Comparison of ENCODE assay signal across 8 cellular contexts in the genomic region with DNA sequence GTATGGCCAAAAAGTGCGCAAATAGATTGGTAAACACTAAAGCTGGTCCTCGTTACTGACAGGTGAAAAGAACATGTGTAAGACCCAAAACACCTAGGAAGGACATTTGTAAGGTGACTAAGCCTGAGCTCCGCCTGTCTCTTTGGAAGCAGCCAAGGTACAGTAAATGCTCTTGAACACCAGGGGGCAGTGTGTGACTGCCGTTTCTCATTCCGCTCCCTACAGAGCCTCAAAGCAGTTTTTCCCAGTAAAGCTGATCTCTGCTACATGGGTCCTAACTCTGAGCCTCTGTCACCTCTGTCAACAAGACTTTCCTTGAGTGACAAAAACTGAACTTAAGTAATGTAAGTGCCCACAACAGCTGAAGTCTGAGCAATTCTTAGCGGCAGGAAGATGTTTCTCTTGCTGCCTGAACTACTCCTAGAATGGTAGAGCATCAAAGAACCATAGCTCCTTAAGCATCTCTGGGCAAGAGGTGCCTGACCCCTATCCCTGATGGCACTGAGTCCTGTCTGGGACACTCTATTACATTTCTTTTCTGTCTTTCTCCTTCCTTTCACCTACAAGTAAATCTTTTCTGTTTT.
DNase-seq lines count a peak whose midpoint lies in the region; ATAC-seq lines count a peak whose summit lies in the region.

No MANE protein-coding gene starts in this region.

- H3K36me3 Mint-ChIP-seq in activated CD8-positive, alpha-beta memory T cell treated with anti-CD3 and anti-CD28 coated beads, Interleukin-2, amount 10 ng/mL, durations not matched to agents 7 days and 5 days: no peaks in the 10 kb centered on the region
- H3K36me3 Mint-ChIP-seq in naive thymus-derived CD8-positive, alpha-beta T cell: no peaks in the 10 kb centered on the region

- H3K4me1 Mint-ChIP-seq in activated CD8-positive, alpha-beta memory T cell treated with anti-CD3 and anti-CD28 coated beads, Interleukin-2, amount 10 ng/mL, durations not matched to agents 7 days and 5 days: peaks cover 9% of the 10 kb centered on the region
- H3K4me1 Mint-ChIP-seq in naive thymus-derived CD8-positive, alpha-beta T cell: peaks cover 5 to 24% (median 17%) of the 10 kb centered on the region in 4 donors

- no peaks in the 10 kb centered on the region for H3K9me3 Mint-ChIP-seq in activated CD8-positive, alpha-beta memory T cell treated with anti-CD3 and anti-CD28 coated beads, Interleukin-2, amount 10 ng/mL, durations not matched to agents 7 days and 5 days (ENCODE audit: low read depth)
- no peaks in the 10 kb centered on the region for H3K9me3 Mint-ChIP-seq in naive thymus-derived CD8-positive, alpha-beta T cell

- no peak overlapping the region for H3K27ac Mint-ChIP-seq in activated CD8-positive, alpha-beta memory T cell treated with anti-CD3 and anti-CD28 coated beads, Interleukin-2, amount 10 ng/mL, durations not matched to agents 7 days and 5 days
- H3K27ac Mint-ChIP-seq in naive thymus-derived CD8-positive, alpha-beta T cell: peak overlapping the region in 1 of 10 donors; percentile 50

- ATAC-seq in GM19452 (IDR thresholded peaks at IDR 0.05; ENCODE audit: unreplicated experiment) (peak; percentile 79), HG03457 (IDR thresholded peaks at IDR 0.05; ENCODE audit: unreplicated experiment) (peak; percentile 84), esophagus mucosa (peak; percentile 83)
- ATAC-seq in activated CD8-positive, alpha-beta memory T cell treated with anti-CD3 and anti-CD28 coated beads, Interleukin-2, amount 10 ng/mL, durations not matched to agents 7 days and 5 days: peak; percentile 73
- ATAC-seq in naive thymus-derived CD8-positive, alpha-beta T cell: peak; percentile 62 to 75

- peaks cover 19% of the 10 kb centered on the region for H3K27me3 Mint-ChIP-seq in activated CD8-positive, alpha-beta memory T cell treated with anti-CD3 and anti-CD28 coated beads, Interleukin-2, amount 10 ng/mL, durations not matched to agents 7 days and 5 days
- peaks cover 19 to 40% (median 38%) of the 10 kb centered on the region in 5 donors for H3K27me3 Mint-ChIP-seq in naive thymus-derived CD8-positive, alpha-beta T cell

- peak; percentile 75 for DNase-seq in D341Med (ENCODE audit: low spot score)
- DNase-seq in NCI-H82 (lab: John Stamatoyannopoulos, UW): peak; percentile 82
- DNase-seq in activated CD8-positive, alpha-beta memory T cell treated with anti-CD3 and anti-CD28 coated beads, Interleukin-2, amount 10 ng/mL, durations not matched to agents 7 days and 5 days: peak; percentile 63
- peak in 9 of 10 donors; percentile 7 to 55 (median 34) for DNase-seq in naive thymus-derived CD8-positive, alpha-beta T cell
- DNase-seq in superior temporal gyrus (ENCODE audit: extremely low spot score): peak; percentile 94

- H3K4me3 Mint-ChIP-seq in activated CD8-positive, alpha-beta memory T cell treated with anti-CD3 and anti-CD28 coated beads, Interleukin-2, amount 10 ng/mL, durations not matched to agents 7 days and 5 days: no peak overlapping the region
- no peak overlapping the region for H3K4me3 Mint-ChIP-seq in naive thymus-derived CD8-positive, alpha-beta T cell

- POLR2A ChIA-PET in naive thymus-derived CD8-positive, alpha-beta T cell (lab: Charles Lee): interaction anchor here (0.6 kb wide), 1 partner anchor 1896 kb away, joined by 3 read pairs; no protein-coding TSS in a partner anchor

- CTCF ChIA-PET in activated CD8-positive, alpha-beta memory T cell treated with anti-CD3 and anti-CD28 coated beads, Interleukin-2, amount 10 ng/mL, durations not matched to agents 7 days and 5 days (lab: Charles Lee): interaction anchor here (0.6 to 2.1 kb wide), 31 partner anchors 8 to 1321 kb away, joined by 3 to 10 read pairs (median 4); no protein-coding TSS in a partner anchor

Comparison
In these comparisons a context has a peak if more than half of its experiments do, and no peak if none do; other contexts are left out.
1. Peak in every context shown above with its lines: DNase-seq and ATAC-seq.
2. DNase-seq: peak in every context shown above with its lines; median percentile 94 in superior temporal gyrus; 82 in NCI-H82; 75 in D341Med; 63 in activated CD8-positive, alpha-beta memory T cell treated with anti-CD3 and anti-CD28 coated beads, Interleukin-2, amount 10 ng/mL, durations not matched to agents 7 days and 5 days; 34 in naive thymus-derived CD8-positive, alpha-beta T cell.